In the genomic region with DNA sequence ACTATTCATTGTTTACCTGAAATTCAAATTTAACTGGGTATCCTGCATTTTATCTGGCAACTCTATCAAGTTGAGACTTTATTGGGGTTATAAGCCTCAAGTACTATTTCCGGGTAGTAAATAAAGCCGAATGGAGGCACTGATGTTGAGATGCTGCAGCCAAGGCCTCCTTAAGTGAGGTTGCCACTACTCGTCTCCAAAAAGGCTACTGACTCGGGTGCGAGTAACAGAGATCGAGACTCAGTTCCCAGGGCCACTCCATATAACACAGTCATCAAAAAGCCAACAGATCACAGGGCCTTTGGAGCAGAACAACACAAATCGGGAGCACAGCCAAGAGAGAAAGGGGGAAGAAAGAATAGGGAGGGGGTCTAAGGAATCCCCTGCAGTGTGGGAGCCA, we compare ENCODE assay signal across 8 cellular contexts. TPM values are rescaled to one million over a fixed set of nuclear protein-coding genes. Genes with fewer than 3 reads are reported as not detected.
DNase-seq lines count a peak whose midpoint lies in the region; FAIRE-seq and TF ChIP-seq lines count a peak whose summit lies in the region.

No MANE protein-coding gene starts in this region.

- in situ Hi-C loops in astrocyte of the cerebellum (cut with HindIII; ENCODE audit: low sequenced_read_pairs) = no loop called here

- intact Hi-C loops in posterior vena cava (cut with DNase I) = no loop called here

- H3K27ac ChIP-seq in HUES48 (ENCODE audit: low read depth, low read length) (peak overlapping the region; percentile 68), keratinocyte (ENCODE audit: control insufficient read depth, insufficient read depth, low read length) (peak overlapping the region; percentile 97), suprapubic skin (peak overlapping the region; percentile 91)

- H3K36me3 ChIP-seq in HUES48 (ENCODE audit: control insufficient read depth, insufficient read depth, low read length) (peaks cover 55% of the 10 kb centered on the region), keratinocyte (ENCODE audit: control insufficient read depth in 2 of 2, extremely low read depth in 1 of 2, insufficient read depth in 2 of 2, low read length in 2 of 2) (peaks cover 12 to 18% of the 10 kb centered on the region in 2 experiments), suprapubic skin (peaks cover 24% of the 10 kb centered on the region)

- peak overlapping the region; percentile 85 for H3K9ac ChIP-seq in HUES48 (ENCODE audit: low read depth, low read length)
- H3K9ac ChIP-seq in keratinocyte (ENCODE audit: control insufficient read depth, extremely low read depth, insufficient read depth, low read length) = peak overlapping the region; percentile 97

- WGBS in suprapubic skin = 0% methylated on average over 7 of the region's 7 CpGs

- FAIRE-seq in keratinocyte (lab: Jason Lieb, UNC) = peak; percentile 66

- no peaks in the 10 kb centered on the region for H3K9me1 ChIP-seq in keratinocyte (ENCODE audit: control insufficient read depth, extremely low read depth, insufficient read depth, low read length)

- H3K9me3 ChIP-seq in HUES48 (ENCODE audit: control insufficient read depth, insufficient read depth, low read length) (no peaks in the 10 kb centered on the region), keratinocyte (ENCODE audit: control insufficient read depth, low read depth, low read length) (no peaks in the 10 kb centered on the region), suprapubic skin (no peaks in the 10 kb centered on the region)

- H3K27me3 ChIP-seq in HUES48 (ENCODE audit: control insufficient read depth, insufficient read depth, low read length) (no peaks in the 10 kb centered on the region), keratinocyte (ENCODE audit: control insufficient read depth, extremely low read depth, insufficient read depth, low read length) (no peaks in the 10 kb centered on the region), suprapubic skin (no peaks in the 10 kb centered on the region)

- H2AFZ ChIP-seq in keratinocyte (ENCODE audit: control insufficient read depth, low read length) = peak overlapping the region; percentile 88

- H3K4me1 ChIP-seq in HUES48 (ENCODE audit: control insufficient read depth, insufficient read depth, low read length) = peaks cover 10% of the 10 kb centered on the region; the same call in 1 of the 2 replicates
- H3K4me1 ChIP-seq in keratinocyte (ENCODE audit: control insufficient read depth, extremely low read depth, insufficient read depth, low read length) = peaks cover 16% of the 10 kb centered on the region
- peaks cover 46% of the 10 kb centered on the region for H3K4me1 ChIP-seq in suprapubic skin

- H3K4me2 ChIP-seq in keratinocyte (ENCODE audit: control insufficient read depth, extremely low read depth, insufficient read depth, low read depth, low read length) = peak overlapping the region; percentile 88

- DNase-seq in AG09309 (ENCODE audit: low read depth) (no peak), astrocyte of the cerebellum (ENCODE audit: low read depth) (no peak), keratinocyte (ENCODE audit: low read depth, low spot score) (no peak), suprapubic skin (ENCODE audit: low spot score in 2 of 2) (no peak), posterior vena cava (ENCODE audit: low spot score) (no peak), NCI-H187 treated with DMSO at 0.1 percent for 48 hours (lab: John Stamatoyannopoulos, UW) (no peak)
- DNase-seq in stimulated activated CD8-positive, alpha-beta memory T cell treated with anti-CD3 and anti-CD28 coated beads, Interleukin-4, amount 100 ng/mL, for 48 hours = no peak

- no peak for TF ChIP-seq CTCF in AG09309 (IDR thresholded peaks at IDR 0.05; ENCODE audit: control insufficient read depth, insufficient read depth, low read depth, low read length, missing control alignments)
- TF ChIP-seq CTCF in astrocyte of the cerebellum (IDR thresholded peaks at IDR 0.05; ENCODE audit: low read depth, low read length, missing control alignments) = no peak
- no peak for TF ChIP-seq CTCF in keratinocyte (optimal IDR thresholded peaks at IDR 0.05 in 1 of 3, IDR thresholded peaks at IDR 0.05 in 1 of 3, conservative IDR thresholded peaks at IDR 0.05 in 1 of 3; ENCODE audit: extremely low read depth in 1 of 3, insufficient read depth in 2 of 3, low read length in 3 of 3)
- TF ChIP-seq CTCF in suprapubic skin (IDR thresholded peaks at IDR 0.05) = no peak

- dilution Hi-C loops in keratinocyte (cut with MboI; ENCODE audit: extremely low pct_ligation_motif_present, low sequenced_read_pairs) = no loop called here

- H4K20me1 ChIP-seq in keratinocyte (ENCODE audit: control insufficient read depth, extremely low read depth, insufficient read depth, low read length) = no peaks in the 10 kb centered on the region

- H3K79me2 ChIP-seq in keratinocyte (ENCODE audit: control insufficient read depth, insufficient read depth, low read length) = peaks cover 76% of the 10 kb centered on the region

- no peak for TF ChIP-seq EP300 in suprapubic skin (IDR thresholded peaks at IDR 0.05)

- H3K4me3 ChIP-seq in AG09309 (ENCODE audit: control insufficient read depth, low read depth, low read length) (peak overlapping the region; percentile 90), HUES48 (ENCODE audit: low read depth, low read length) (peak overlapping the region; percentile 94), astrocyte of the cerebellum (ENCODE audit: low read depth, low read length) (peak overlapping the region; percentile 74), keratinocyte (ENCODE audit: control insufficient read depth in 2 of 3, extremely low read depth in 1 of 3, insufficient read depth in 2 of 3, low read depth in 1 of 3, low read length in 3 of 3) (peak overlapping the region; percentile 88 to 100 (median 95)), suprapubic skin (peak overlapping the region; percentile 96)

- no peak for TF ChIP-seq POLR2A in suprapubic skin (IDR thresholded peaks at IDR 0.05)

RNA-seq across cellular contexts. Expression of a gene that starts 0.5 kb away (rescaled TPM):
- 157 to 169 TPM (median 164 TPM) in 3 replicates for polyA plus RNA-seq in keratinocyte
- polyA plus RNA-seq in keratinocyte (2011; ENCODE audit: low read depth) = 55.1 TPM
- 100 and 148 TPM in 2 replicates for polyA plus RNA-seq in keratinocyte (2011; cell fraction: cytosol; rRNA removed)
- 181 and 183 TPM in 2 replicates for polyA plus RNA-seq in keratinocyte (2011; cell fraction: nucleus; rRNA removed)
- polyA plus RNA-seq in keratinocyte (2012; ENCODE audit: low replicate concordance) = 42.3 and 104 TPM in 2 replicates
- 247 to 324 TPM (median 257 TPM) in 3 replicates for polyA minus RNA-seq in keratinocyte
- 184 TPM for polyA minus RNA-seq in keratinocyte (2011; cell fraction: cytosol; rRNA and poly(A)+ RNA removed)
- polyA minus RNA-seq in keratinocyte (2011; cell fraction: nucleus; rRNA and poly(A)+ RNA removed) = 159 and 293 TPM in 2 replicates
- 10 to 100 TPM; 62.5 to 92.9 (median 87.2) TPM for total RNA-seq in suprapubic skin
- 100 to 1,000 TPM; 165 to 172 TPM for total RNA-seq in posterior vena cava

RNA-seq across cellular contexts. Expression of a gene that starts 0.7 kb away (rescaled TPM):
- polyA plus RNA-seq in keratinocyte = 111 to 150 TPM (median 112 TPM) in 3 replicates
- polyA plus RNA-seq in keratinocyte (2011; ENCODE audit: low read depth) = 30.8 TPM
- 51.6 and 73.4 TPM in 2 replicates for polyA plus RNA-seq in keratinocyte (2011; cell fraction: cytosol; rRNA removed)
- 328 and 342 TPM in 2 replicates for polyA plus RNA-seq in keratinocyte (2011; cell fraction: nucleus; rRNA removed)
- 60.6 and 67.8 TPM in 2 replicates for polyA plus RNA-seq in keratinocyte (2012; ENCODE audit: low replicate concordance)
- polyA minus RNA-seq in keratinocyte = 96.7 to 178 TPM (median 112 TPM) in 3 replicates
- 75.2 TPM for polyA minus RNA-seq in keratinocyte (2011; cell fraction: cytosol; rRNA and poly(A)+ RNA removed)
- polyA minus RNA-seq in keratinocyte (2011; cell fraction: nucleus; rRNA and poly(A)+ RNA removed) = 197 and 243 TPM in 2 replicates
- total RNA-seq in suprapubic skin (10 to 100 TPM; 53.4 to 94.1 (median 71.1) TPM), posterior vena cava (10 to 100 TPM; 57.3 to 78.9 TPM)

RNA-seq across cellular contexts. Expression of a gene that starts 24.4 kb away (rescaled TPM):
- 0.10 to 0.17 TPM (median 0.13 TPM) in 3 replicates for polyA plus RNA-seq in keratinocyte
- polyA plus RNA-seq in keratinocyte (2011; ENCODE audit: low read depth) = not detected
- polyA plus RNA-seq in keratinocyte (2011; cell fraction: cytosol; rRNA removed) = 0.03 and 0.11 TPM in 2 replicates
- polyA plus RNA-seq in keratinocyte (2011; cell fraction: nucleus; rRNA removed) = 0.53 and 0.62 TPM in 2 replicates
- 0.03 and 0.27 TPM in 2 replicates for polyA plus RNA-seq in keratinocyte (2012; ENCODE audit: low replicate concordance)
- polyA minus RNA-seq in keratinocyte = 0.07 to 0.22 TPM (median 0.16 TPM) in 3 replicates
- polyA minus RNA-seq in keratinocyte (2011; cell fraction: cytosol; rRNA and poly(A)+ RNA removed) = not detected
- 0.23 TPM in 1 of 2 replicates, not detected in the other for polyA minus RNA-seq in keratinocyte (2011; cell fraction: nucleus; rRNA and poly(A)+ RNA removed)
- under 1 TPM in 1 of 4 donors, not detected in 3; 0.39 TPM for total RNA-seq in suprapubic skin
- total RNA-seq in posterior vena cava = under 1 TPM in 1 of 2 donors, not detected in 1; 0.14 TPM

RNA-seq across cellular contexts. Expression of a gene that starts 57.6 kb away (rescaled TPM):
- polyA plus RNA-seq in keratinocyte = 40.6 to 48.7 TPM (median 44.3 TPM) in 3 replicates
- 16.6 TPM for polyA plus RNA-seq in keratinocyte (2011; ENCODE audit: low read depth)
- 35.7 and 44.3 TPM in 2 replicates for polyA plus RNA-seq in keratinocyte (2011; cell fraction: cytosol; rRNA removed)
- polyA plus RNA-seq in keratinocyte (2011; cell fraction: nucleus; rRNA removed) = 29.6 and 36.6 TPM in 2 replicates
- polyA plus RNA-seq in keratinocyte (2012; ENCODE audit: low replicate concordance) = 22.7 and 29.3 TPM in 2 replicates
- 16.3 to 37.1 TPM (median 32.4 TPM) in 3 replicates for polyA minus RNA-seq in keratinocyte
- polyA minus RNA-seq in keratinocyte (2011; cell fraction: cytosol; rRNA and poly(A)+ RNA removed) = 26.3 TPM
- polyA minus RNA-seq in keratinocyte (2011; cell fraction: nucleus; rRNA and poly(A)+ RNA removed) = 13.9 and 26.4 TPM in 2 replicates
- total RNA-seq in suprapubic skin = 10 to 100 TPM; 36.3 to 47.3 (median 45.0) TPM
- total RNA-seq in posterior vena cava = 10 to 100 TPM; 54.0 to 60.0 TPM

RNA-seq across cellular contexts. Expression of a gene that starts 57.8 kb away (rescaled TPM):
- 10.9 to 17.6 TPM (median 11.4 TPM) in 3 replicates for polyA plus RNA-seq in keratinocyte
- 2.7 TPM for polyA plus RNA-seq in keratinocyte (2011; ENCODE audit: low read depth)
- 8.4 and 8.7 TPM in 2 replicates for polyA plus RNA-seq in keratinocyte (2011; cell fraction: cytosol; rRNA removed)
- 32.2 and 38.0 TPM in 2 replicates for polyA plus RNA-seq in keratinocyte (2011; cell fraction: nucleus; rRNA removed)
- polyA plus RNA-seq in keratinocyte (2012; ENCODE audit: low replicate concordance) = 6.7 and 11.3 TPM in 2 replicates
- polyA minus RNA-seq in keratinocyte = 11.8 to 19.0 TPM (median 16.6 TPM) in 3 replicates
- 7.1 TPM for polyA minus RNA-seq in keratinocyte (2011; cell fraction: cytosol; rRNA and poly(A)+ RNA removed)
- polyA minus RNA-seq in keratinocyte (2011; cell fraction: nucleus; rRNA and poly(A)+ RNA removed) = 9.5 and 14.1 TPM in 2 replicates
- total RNA-seq in suprapubic skin = 10 to 100 TPM; 18.7 to 39.7 (median 28.1) TPM
- total RNA-seq in posterior vena cava = 1 to 10 TPM; 2.0 to 2.4 TPM
